Comparison of ENCODE assay signal across 8 cellular contexts in genomic region chr12:76820888-76821482, GRCh38. TPM values are rescaled to one million over a fixed set of nuclear protein-coding genes. Genes with fewer than 3 reads are reported as not detected.
DNase-seq lines count a peak whose midpoint lies in the region; ATAC-seq and TF ChIP-seq lines count a peak whose summit lies in the region.

No MANE protein-coding gene starts in this region.

- peak in 3 of 4 donors; percentile 41 to 67 (median 48) for ATAC-seq in heart left ventricle
- no peak for ATAC-seq in Right ventricle myocardium inferior
- ATAC-seq in HG03565 (IDR thresholded peaks at IDR 0.05; ENCODE audit: unreplicated experiment): no peak
- no peak for ATAC-seq in HG02970 (IDR thresholded peaks at IDR 0.05; ENCODE audit: low FRiP score, unreplicated experiment)

- H3K27ac ChIP-seq in heart left ventricle (no peak overlapping the region), OCI-LY7 (ENCODE audit: low read depth, low read length, poor library complexity, severe bottlenecking) (no peak overlapping the region), esophagus muscularis mucosa (replicated peaks in 1 of 4) (no peak overlapping the region), prostate gland (no peak overlapping the region)

- intact Hi-C loops in heart left ventricle (cut with DNase I) (loop anchor here in 2 of 10 donors (10.0 kb wide), 1 partner anchor 194 kb away; no protein-coding TSS in a partner anchor), Right ventricle myocardium inferior (cut with DNase I) (no loop called here), OCI-LY7 (cut with micrococcal nuclease; ENCODE audit: unreplicated experiment) (no loop called here), esophagus muscularis mucosa (cut with DNase I) (loop anchor here (10.0 kb wide), 1 partner anchor 54 kb away; the partner anchor contains the start of gene CSRP2), prostate gland (cut with DNase I) (loop anchor here (5.0 kb wide), 1 partner anchor 56 kb away; the partner anchor contains the start of gene CSRP2)

- no peaks in the 10 kb centered on the region for H3K27me3 ChIP-seq in heart left ventricle
- H3K27me3 ChIP-seq in esophagus muscularis mucosa: no peaks in the 10 kb centered on the region
- no peaks in the 10 kb centered on the region for H3K27me3 ChIP-seq in prostate gland (replicated peaks; ENCODE audit: insufficient read depth)

- H3K36me3 ChIP-seq in heart left ventricle: peaks cover 0 to 66% (median 33%) of the 10 kb centered on the region in 9 donors
- H3K36me3 ChIP-seq in OCI-LY7 (ENCODE audit: insufficient read depth, low read length): peaks cover 23% of the 10 kb centered on the region; the same call in 1 of the 2 replicates
- peaks cover 0 to 33% (median 14%) of the 10 kb centered on the region in 4 donors for H3K36me3 ChIP-seq in esophagus muscularis mucosa
- no peaks in the 10 kb centered on the region for H3K36me3 ChIP-seq in prostate gland

- H2AFZ ChIP-seq in OCI-LY7 (ENCODE audit: low read length): no peak overlapping the region

- TF ChIP-seq CTCF in heart left ventricle (IDR thresholded peaks at IDR 0.05) (peak; percentile 22 to 70 (median 52)), OCI-LY7 (conservative IDR thresholded peaks at IDR 0.05; ENCODE audit: low read length) (peak; percentile 75), esophagus muscularis mucosa (IDR thresholded peaks at IDR 0.05) (peak; percentile 54 to 66 (median 58)), prostate gland (IDR thresholded peaks at IDR 0.05) (peak in 3 of 4 experiments; percentile 28 to 42 (median 35))

- no peaks in the 10 kb centered on the region for H3K9me2 ChIP-seq in OCI-LY7 (ENCODE audit: insufficient read depth, low read length)

- POLR2A ChIA-PET in OCI-LY7 (lab: Charles Lee): interaction anchor here (0.9 to 1.1 kb wide), 2 partner anchors 9 to 49 kb away, joined by 3 to 5 read pairs; no protein-coding TSS in a partner anchor

- CTCF ChIA-PET in OCI-LY7 (lab: Charles Lee; ENCODE audit: unreplicated experiment): no interaction called here

- DNase-seq in heart left ventricle (peak in 1 of 5 donors; percentile 13), Right ventricle myocardium inferior (ENCODE audit: missing footprints) (no peak), OCI-LY7 (ENCODE audit: low spot score) (peak; percentile 3), esophagus muscularis mucosa (ENCODE audit: extremely low spot score) (no peak), prostate gland (ENCODE audit: low spot score) (peak; percentile 10), NCI-H1930 (lab: John Stamatoyannopoulos, UW) (no peak)

- WGBS in heart left ventricle, 4 donors: 10 to 15% (median 14%) methylated on average over 2 of the region's 2 CpGs
- WGBS in esophagus muscularis mucosa: 29% methylated on average over 2 of the region's 2 CpGs
- 34% methylated on average over 2 of the region's 2 CpGs for WGBS in prostate gland

- no peaks in the 10 kb centered on the region for H4K20me1 ChIP-seq in OCI-LY7 (ENCODE audit: insufficient read depth, low read length)

- no peaks in the 10 kb centered on the region for H3K9me3 ChIP-seq in heart left ventricle
- no peaks in the 10 kb centered on the region for H3K9me3 ChIP-seq in OCI-LY7 (ENCODE audit: low read length)
- H3K9me3 ChIP-seq in esophagus muscularis mucosa: no peaks in the 10 kb centered on the region
- no peaks in the 10 kb centered on the region for H3K9me3 ChIP-seq in prostate gland

- no peak for TF ChIP-seq EP300 in esophagus muscularis mucosa (IDR thresholded peaks at IDR 0.05)

- no peaks in the 10 kb centered on the region for H3K79me2 ChIP-seq in OCI-LY7 (ENCODE audit: insufficient read depth, low read depth, low read length)

- H3K4me3 ChIP-seq in heart left ventricle (no peak overlapping the region), OCI-LY7 (ENCODE audit: low read depth, low read length, poor library complexity, severe bottlenecking) (no peak overlapping the region), esophagus muscularis mucosa (no peak overlapping the region), prostate gland (no peak overlapping the region)

- no TSS peak for BruUV-seq in OCI-LY7 (replicated peaks; lab: Mats Ljungman, UMichigan)

- TF ChIP-seq POLR2A in heart left ventricle (IDR thresholded peaks at IDR 0.05) (no peak), esophagus muscularis mucosa (IDR thresholded peaks at IDR 0.05; ENCODE audit: low read depth) (no peak), prostate gland (IDR thresholded peaks at IDR 0.05) (no peak)

- H3K4me2 ChIP-seq in OCI-LY7 (ENCODE audit: low read length): no peak overlapping the region

- H3K4me1 ChIP-seq in heart left ventricle (peaks cover 0 to 7% (median 0%) of the 10 kb centered on the region in 12 donors), OCI-LY7 (ENCODE audit: insufficient read depth, low read length, poor library complexity, severe bottlenecking) (no peaks in the 10 kb centered on the region), esophagus muscularis mucosa (peaks cover 0 to 4% (median 0%) of the 10 kb centered on the region in 4 donors), prostate gland (replicated peaks) (no peaks in the 10 kb centered on the region)

RNA-seq across cellular contexts. Expression of gene ZDHHC17, which starts 57.1 kb away (rescaled TPM):
- total RNA-seq in heart left ventricle (10 to 100 TPM; 12.6 to 29.6 (median 19.4) TPM), Right ventricle myocardium inferior (18.0 TPM), OCI-LY7 (2022) (32.8 and 34.0 TPM in 2 replicates), esophagus muscularis mucosa (10 to 100 TPM; 26.2 to 41.9 (median 38.0) TPM), prostate gland (10 to 100 TPM; 21.6 to 34.6 TPM)
- 1 to 10 TPM; 9.4 to 9.8 TPM for polyA plus RNA-seq in heart left ventricle
- total RNA-seq in OCI-LY7 (2014; rRNA removed; shearing (Covaris generic)): 24.0 and 27.4 TPM in 2 replicates

RNA-seq across cellular contexts. Expression of gene CSRP2, which starts 57.8 kb away (rescaled TPM):
- total RNA-seq in heart left ventricle: 10 to 100 TPM; 16.2 to 36.7 (median 24.0) TPM
- 10 to 100 TPM; 34.0 to 41.6 TPM for polyA plus RNA-seq in heart left ventricle
- 55.8 TPM for total RNA-seq in Right ventricle myocardium inferior
- total RNA-seq in OCI-LY7 (2014; rRNA removed; shearing (Covaris generic)): 4.3 and 7.7 TPM in 2 replicates
- total RNA-seq in OCI-LY7 (2022): 0.63 TPM in 1 of 2 replicates, not detected in the other
- total RNA-seq in esophagus muscularis mucosa: 100 to 1,000 TPM in 1 of 4 donors, 10 to 100 TPM in 3; 46.1 to 129 (median 74.8) TPM
- total RNA-seq in prostate gland: 10 to 100 TPM; 31.0 to 98.6 TPM

Comparison
In these comparisons a context has a peak if more than half of its experiments do, and no peak if none do; other contexts are left out.
1. ATAC-seq: peak in heart left ventricle (3 of 4); none in Right ventricle myocardium inferior (single experiment), HG03565 (single experiment) and HG02970 (single experiment).
2. DNase-seq: peak in OCI-LY7 (single experiment) and prostate gland (single experiment); none in Right ventricle myocardium inferior (single experiment), esophagus muscularis mucosa (single experiment) and NCI-H1930 (0 of 2).
3. intact Hi-C loops: an anchor here in esophagus muscularis mucosa (10.0 kb wide) and prostate gland (5.0 kb wide); none called in Right ventricle myocardium inferior and OCI-LY7.
4. Peak in every context shown above with its lines, with median percentiles within 50 percentile points of each other: CTCF ChIP-seq.